ENCODE assay signal across 19 cellular contexts in genomic region chr9:106218854-106219253, GRCh38.
A peak's percentile ranks its signal among the peaks of the same experiment; 100 is the strongest.
DNase-seq lines count a peak whose midpoint lies in the region; ATAC-seq and TF ChIP-seq lines count a peak whose summit lies in the region.
"Had no signal": no experiment of that assay in that cellular context is flagged by ENCODE, and none has a peak within 500 bp of the region (broad histone marks: within the 10 kb centered on the region; RNA-seq: fewer than 3 reads in every experiment).

No MANE protein-coding gene starts in this region.

- no peak overlapping the region for H4K8ac ChIP-seq in mesenchymal stem cell (ENCODE audit: low read length)

- no peak overlapping the region for H2AK5ac ChIP-seq in mesenchymal stem cell (ENCODE audit: low read length, severe bottlenecking)

- no peaks in the 10 kb centered on the region for H3K36me3 Mint-ChIP-seq in GM23338 (ENCODE audit: low read depth)
- H3K36me3 Mint-ChIP-seq: mesothelial cell of epicardium had no signal

- no peak for TF ChIP-seq CTCF in GM23338 (conservative IDR thresholded peaks at IDR 0.05; ENCODE audit: low read depth in 2 of 2)

- no peaks in the 10 kb centered on the region for H3K27me3 Mint-ChIP-seq in GM23338 (ENCODE audit: insufficient read depth, low read depth, poor library complexity)
- H3K27me3 Mint-ChIP-seq: activated naive CD8-positive, alpha-beta T cell treated with anti-CD3 and anti-CD28 coated beads, Interleukin-2, amount 50 U/mL, for 24 hours; activated T-cell treated with anti-CD3 and anti-CD28 coated beads, Interleukin-2, amount 50 U/mL, for 24 hours; central memory CD8-positive, alpha-beta T cell; T-helper 17 cell had no signal

- H3K4me1 Mint-ChIP-seq in GM23338: no peaks in the 10 kb centered on the region
- H3K4me1 Mint-ChIP-seq: activated naive CD8-positive, alpha-beta T cell treated with anti-CD3 and anti-CD28 coated beads, Interleukin-2, amount 50 U/mL, for 24 hours; central memory CD8-positive, alpha-beta T cell; mesothelial cell of epicardium; T-helper 17 cell had no signal

- H3K9me3 Mint-ChIP-seq in GM23338: no peaks in the 10 kb centered on the region

- H3K27ac Mint-ChIP-seq in GM23338: no peak overlapping the region
- H3K27ac Mint-ChIP-seq: activated naive CD8-positive, alpha-beta T cell treated with anti-CD3 and anti-CD28 coated beads, Interleukin-2, amount 50 U/mL, for 24 hours; activated T-cell treated with anti-CD3 and anti-CD28 coated beads, Interleukin-2, amount 50 U/mL, for 24 hours; mesothelial cell of epicardium; T-helper 17 cell had no signal

- H2BK120ac ChIP-seq in mesenchymal stem cell (ENCODE audit: low read depth, low read length): no peak overlapping the region

- H3F3A ChIP-seq in GM23338 (replicated peaks; ENCODE audit: low read depth): no peaks in the 10 kb centered on the region

- ATAC-seq in GM18505 (IDR thresholded peaks at IDR 0.05; ENCODE audit: unreplicated experiment): peak; percentile 64
- peak; percentile 75 for ATAC-seq in GM21360 (IDR thresholded peaks at IDR 0.05; ENCODE audit: unreplicated experiment)
- peak; percentile 59 for ATAC-seq in HG02943 (IDR thresholded peaks at IDR 0.05; ENCODE audit: low read depth, unreplicated experiment)
- peak; percentile 71 for ATAC-seq in HG03565 (IDR thresholded peaks at IDR 0.05; ENCODE audit: unreplicated experiment)
- no peak for ATAC-seq in GM23338
- ATAC-seq: activated naive CD8-positive, alpha-beta T cell treated with anti-CD3 and anti-CD28 coated beads, Interleukin-2, amount 50 U/mL, for 24 hours; gastrocnemius medialis; T-helper 17 cell had no signal

- no peak overlapping the region for H2BK5ac ChIP-seq in mesenchymal stem cell (ENCODE audit: low read depth, low read length, poor library complexity, severe bottlenecking)

- no peak overlapping the region for H3K18ac ChIP-seq in mesenchymal stem cell (ENCODE audit: low read depth in 1 of 2, low read length in 2 of 2)

- no peak overlapping the region for H3K14ac ChIP-seq in mesenchymal stem cell (ENCODE audit: low read length in 2 of 2)

- H3K9me2 ChIP-seq in GM23338 (ENCODE audit: insufficient read depth): 0 out of 2 replicates have a peak, but pooled peaks cover 3% of the 10 kb centered on the region

- H3K9me3 ChIP-seq in mesenchymal stem cell (ENCODE audit: control insufficient read depth, low read length): no peaks in the 10 kb centered on the region
- H3K9me3 ChIP-seq in MG63: no peaks in the 10 kb centered on the region
- H3K9me3 ChIP-seq: gastrocnemius medialis, ovary, spleen had no signal

- H3K9ac ChIP-seq in mesenchymal stem cell (ENCODE audit: low read length): no peak overlapping the region

- no peak overlapping the region for H3K23ac ChIP-seq in mesenchymal stem cell (ENCODE audit: low read length in 2 of 2)

- H2BK12ac ChIP-seq in mesenchymal stem cell (ENCODE audit: low read length in 2 of 2): no peak overlapping the region

- H2BK15ac ChIP-seq in mesenchymal stem cell (ENCODE audit: low read depth, poor library complexity, severe bottlenecking): no peak overlapping the region

- DNase-seq in mesenchymal stem cell (no peak), MG63 (no peak), putamen (ENCODE audit: low spot score) (no peak), GM23338 (ENCODE audit: low spot score) (no peak)
- DNase-seq: activated CD4-positive, alpha-beta T cell treated with anti-CD3 and anti-CD28 coated beads for 1 hour; activated naive CD8-positive, alpha-beta T cell treated with anti-CD3 and anti-CD28 coated beads, Interleukin-2, amount 50 U/mL, for 24 hours; activated T-cell treated with anti-CD3 and anti-CD28 coated beads, Interleukin-2, amount 50 U/mL, for 24 hours; gastrocnemius medialis; HCEC 1CT; NCI-H2107; ovary; spleen; T-helper 17 cell had no signal

- no peak overlapping the region for H3K4ac ChIP-seq in mesenchymal stem cell (ENCODE audit: low read depth in 1 of 2, low read length in 2 of 2)

- H2AFZ ChIP-seq in mesenchymal stem cell (ENCODE audit: low read depth, low read length): no peak overlapping the region
- H2AFZ ChIP-seq in GM23338: no peak overlapping the region

- H3K36me3 ChIP-seq in mesenchymal stem cell (ENCODE audit: control insufficient read depth in 1 of 2, insufficient read depth in 2 of 2, low read depth in 1 of 2, low read length in 2 of 2): no peaks in the 10 kb centered on the region
- no peaks in the 10 kb centered on the region for H3K36me3 ChIP-seq in MG63
- H3K36me3 ChIP-seq in GM23338 (ENCODE audit: insufficient read depth): no peaks in the 10 kb centered on the region
- H3K36me3 ChIP-seq: gastrocnemius medialis, ovary, spleen had no signal

- no peaks in the 10 kb centered on the region for H4K20me1 ChIP-seq in GM23338 (replicated peaks; ENCODE audit: insufficient read depth)

- H3K79me2 ChIP-seq in GM23338 (replicated peaks; ENCODE audit: insufficient read depth): no peaks in the 10 kb centered on the region

- H3K4me2 ChIP-seq in mesenchymal stem cell (ENCODE audit: low read length, poor library complexity, severe bottlenecking): no peak overlapping the region
- H3K4me2 ChIP-seq in GM23338: no peak overlapping the region

- no peaks in the 10 kb centered on the region for H3K79me1 ChIP-seq in mesenchymal stem cell (replicated peaks; ENCODE audit: low read length, poor library complexity, severe bottlenecking)

- H3K27ac ChIP-seq in mesenchymal stem cell (ENCODE audit: low read length, poor library complexity, severe bottlenecking) (no peak overlapping the region), GM23338 (ENCODE audit: low read depth) (no peak overlapping the region)
- H3K27ac ChIP-seq: gastrocnemius medialis, ovary, spleen had no signal

- TF ChIP-seq POLR2A in GM18505 (IDR thresholded peaks at IDR 0.05; ENCODE audit: borderline replicate concordance, extremely low read depth, insufficient read depth, insufficient read length): no peak

- WGBS in mesenchymal stem cell: no CpG with 5 or more reads among the region's 3 CpGs

- no peaks in the 10 kb centered on the region for H3K27me3 ChIP-seq in mesenchymal stem cell (ENCODE audit: control insufficient read depth in 1 of 2, insufficient read depth in 1 of 2, low read length in 2 of 2)
- no peaks in the 10 kb centered on the region for H3K27me3 ChIP-seq in MG63
- no peaks in the 10 kb centered on the region for H3K27me3 ChIP-seq in GM23338 (ENCODE audit: insufficient read depth)
- H3K27me3 ChIP-seq: gastrocnemius medialis, ovary, spleen had no signal

- H4K91ac ChIP-seq in mesenchymal stem cell (ENCODE audit: low read length): no peak overlapping the region

- no peaks in the 10 kb centered on the region for H3K4me1 ChIP-seq in mesenchymal stem cell (ENCODE audit: control insufficient read depth, insufficient read depth, low read depth, low read length)
- H3K4me1 ChIP-seq in GM23338 (ENCODE audit: insufficient read depth): 0 out of 2 replicates have a peak, but pooled peaks cover 2% of the 10 kb centered on the region
- H3K4me1 ChIP-seq: gastrocnemius medialis, spleen had no signal

- H3K4me3 ChIP-seq in mesenchymal stem cell (ENCODE audit: insufficient read depth in 1 of 2, low read depth in 1 of 2, low read length in 2 of 2): no peak overlapping the region
- no peak overlapping the region for H3K4me3 ChIP-seq in MG63
- H3K4me3 ChIP-seq in GM23338: no peak overlapping the region
- H3K4me3 ChIP-seq: gastrocnemius medialis, ovary, spleen had no signal

- H3K4me3 Mint-ChIP-seq in GM23338: no peak overlapping the region
- H3K4me3 Mint-ChIP-seq: activated naive CD8-positive, alpha-beta T cell treated with anti-CD3 and anti-CD28 coated beads, Interleukin-2, amount 50 U/mL, for 24 hours; activated T-cell treated with anti-CD3 and anti-CD28 coated beads, Interleukin-2, amount 50 U/mL, for 24 hours; central memory CD8-positive, alpha-beta T cell; mesothelial cell of epicardium; T-helper 17 cell had no signal

TF ChIP-seq in GM23338, 12 proteins besides CTCF, POLR2A, EP300 and RAD21:
- TF ChIP-seq ETS1 (IDR thresholded peaks at IDR 0.05) (no peak), NANOG (IDR thresholded peaks at IDR 0.05; ENCODE audit: borderline replicate concordance) (no peak), EZH2 (IDR thresholded peaks at IDR 0.05; ENCODE audit: low read depth, unreplicated experiment) (no peak), CREB1 (CRISPR knock-in tag; IDR thresholded peaks at IDR 0.05; ENCODE audit: low read depth) (no peak), ZNF331 (CRISPR knock-in tag; IDR thresholded peaks at IDR 0.05; ENCODE audit: low read depth) (no peak), POLR2AphosphoS5 (IDR thresholded peaks at IDR 0.05; ENCODE audit: low read depth) (no peak), EZH2phosphoT487 (IDR thresholded peaks at IDR 0.05; ENCODE audit: unreplicated experiment) (no peak)
